17 cellular contexts compared by ENCODE assay signal in genomic region chr1:920008-920407, GRCh38. TPM values are rescaled to one million over a fixed set of nuclear protein-coding genes. Genes with fewer than 3 reads are reported as not detected.
DNase-seq lines count a peak whose midpoint lies in the region; ATAC-seq, FAIRE-seq and TF ChIP-seq lines count a peak whose summit lies in the region.
"Had no signal": no experiment of that assay in that cellular context is flagged by ENCODE, and none has a peak within 500 bp of the region (broad histone marks: within the 10 kb centered on the region; RNA-seq: fewer than 3 reads in every experiment).

No MANE protein-coding gene starts in this region.

- no peaks in the 10 kb centered on the region for H3K36me3 ChIP-seq in K562 (ENCODE audit: control insufficient read depth, insufficient read depth, low read length)
- H3K36me3 ChIP-seq: cardiac muscle cell had no signal

- no peak overlapping the region for H3K27ac ChIP-seq in K562 (ENCODE audit: extremely low read depth, low read depth, low read length)
- H3K27ac ChIP-seq: cardiac muscle cell had no signal

- no peak for TF ChIP-seq CTCF in K562 (IDR thresholded peaks at IDR 0.05 in 2 of 3, conservative IDR thresholded peaks at IDR 0.05 in 1 of 3; ENCODE audit: insufficient read depth in 2 of 3, low read depth in 1 of 3, low read length in 3 of 3)

- H3K79me2 ChIP-seq in K562 (ENCODE audit: control insufficient read depth, insufficient read depth, low read length): no peaks in the 10 kb centered on the region

- DNase-seq in DMS53 (lab: John Stamatoyannopoulos, UW): peak; percentile 65
- no peak for DNase-seq in DMS53 treated with DMSO at 0.1 percent for 48 hours (lab: John Stamatoyannopoulos, UW; ENCODE audit: unreplicated experiment)
- peak; percentile 12 for DNase-seq in HK-2 (ENCODE audit: unreplicated experiment)
- no peak for DNase-seq in K562 (ENCODE audit: extremely low read depth in 1 of 4, low spot score in 3 of 4)
- no peak for DNase-seq in activated gamma-delta T cell treated with Interleukin-2 at 50 U/mL for 16 hours
- no peak for DNase-seq in HT-29 (ENCODE audit: low spot score)
- DNase-seq: 8988T; activated CD4-positive, alpha-beta T cell treated with anti-CD3 and anti-CD28 coated beads for 1 hour; activated CD8-positive, alpha-beta memory T cell treated with anti-CD3 and anti-CD28 coated beads, Interleukin-2, amount 10 ng/mL, durations not matched to agents 7 days and 5 days; DMS153; NCI-H1048; NCI-H2171 treated with DMSO at 0.1 percent for 48 hours had no signal

- no peak overlapping the region for H2AFZ ChIP-seq in K562 (ENCODE audit: low read depth, low read length)
- H2AFZ ChIP-seq: GM23338 had no signal

- H4K20me1 ChIP-seq in K562 (replicated peaks; ENCODE audit: control insufficient read depth, insufficient read depth, low read length): peaks cover 49% of the 10 kb centered on the region

- H3K9me1 ChIP-seq in K562 (ENCODE audit: control insufficient read depth, insufficient read depth, low read length): no peaks in the 10 kb centered on the region

- H3K4me2 ChIP-seq in K562 (ENCODE audit: insufficient read depth, low read length): no peak overlapping the region

- in situ Hi-C loops in K562 (cut with MboI): no loop called here

- ATAC-seq in K562: no peak
- ATAC-seq: activated CD8-positive, alpha-beta memory T cell treated with anti-CD3 and anti-CD28 coated beads, Interleukin-2, amount 10 ng/mL, durations not matched to agents 7 days and 5 days; sciatic nerve had no signal

- H3K4me3 ChIP-seq in K562: no peak overlapping the region
- H3K4me3 ChIP-seq: cardiac muscle cell had no signal

- WGBS in K562 (ENCODE audit: insufficient coverage, low coverage, missing lambda C conversion rate): 12% methylated on average over 23 of the region's 23 CpGs

- no peak for TF ChIP-seq RAD21 in K562 (CRISPR knock-in tag; conservative IDR thresholded peaks at IDR 0.05 in 1 of 2, IDR thresholded peaks at IDR 0.05 in 1 of 2)

- no TSS peak for BruUV-seq in K562 (replicated peaks; lab: Mats Ljungman, UMichigan)

- H3K9ac ChIP-seq in K562 (ENCODE audit: insufficient read depth in 1 of 2, low read depth in 2 of 2, low read length in 2 of 2): peak overlapping the region in 1 of 2 experiments; percentile 15; a peak in 1 of 4 replicates

- peaks cover 36 to 79% of the 10 kb centered on the region in 2 experiments for H3K27me3 ChIP-seq in K562 (ENCODE audit: control insufficient read depth in 2 of 2, insufficient read depth in 2 of 2, low read length in 2 of 2)

- CTCF ChIA-PET in K562 (lab: Yijun Ruan, JAX; ENCODE audit: low intra/inter-chr PET ratio): interaction anchor here (0.6 kb wide), 1 partner anchor 15 kb away, joined by 6 read pairs; no protein-coding TSS in a partner anchor

- POLR2A ChIA-PET in K562 (lab: Yijun Ruan, JAX): interaction anchor here (0.6 to 2.7 kb wide), 6 partner anchors 10 to 230 kb away, joined by 3 to 11 read pairs (median 5); no protein-coding TSS in a partner anchor

- TF ChIP-seq POLR2A in K562 (conservative IDR thresholded peaks at IDR 0.05): no peak

- TF ChIP-seq EP300 in K562 (IDR thresholded peaks at IDR 0.05; ENCODE audit: low read length): no peak

- intact Hi-C loops in K562 (cut with micrococcal nuclease): loop anchor here (5.0 kb wide), 1 partner anchor 142 kb away; no protein-coding TSS in a partner anchor

- no peak for FAIRE-seq in K562 (lab: Jason Lieb, UNC)

- H3K4me1 ChIP-seq in K562 (replicated peaks in 1 of 2; ENCODE audit: control insufficient read depth in 2 of 2, insufficient read depth in 2 of 2, low read length in 2 of 2): peaks cover 21 to 94% of the 10 kb centered on the region in 2 experiments

- H3K9me3 ChIP-seq in K562 (replicated peaks; ENCODE audit: control insufficient read depth, insufficient read depth, low read depth, low read length): no peaks in the 10 kb centered on the region

RNA-seq across cellular contexts. Expression of gene SAMD11, which starts 3.7 kb away (rescaled TPM):
- 0.42 and 1.3 TPM in 2 replicates for total RNA-seq in K562 (2011; cell fraction: chromatin; rRNA removed; ENCODE audit: low replicate concordance)
- 1.2 and 1.8 TPM in 2 replicates for total RNA-seq in K562 (2011; cell fraction: nucleolus; rRNA removed)
- total RNA-seq in K562 (2011; cell fraction: nucleoplasm; rRNA removed): 0.31 and 0.44 TPM in 2 replicates
- total RNA-seq in K562 (2014; rRNA removed): 0.41 and 0.82 TPM in 2 replicates
- total RNA-seq in K562 (2014; rRNA removed; fragmentation: Illumina TruSeq; extraction: Trizol): 0.07 TPM in 1 of 2 replicates, not detected in the other
- 0.11 and 0.26 TPM in 2 replicates for total RNA-seq in K562 (2015; rRNA removed; fragmentation: Illumina TruSeq; extraction: Trizol)
- total RNA-seq in K562 (2021): 0.38 and 0.49 TPM in 2 replicates
- polyA plus RNA-seq in K562 (2011; rRNA removed): 0.24 and 0.31 TPM in 2 replicates
- polyA plus RNA-seq in K562 (2011; cell fraction: cytosol; rRNA removed): 0.37 and 0.73 TPM in 2 replicates
- 1.6 and 3.1 TPM in 2 replicates for polyA plus RNA-seq in K562 (2011; cell fraction: nucleus; rRNA removed)
- 0.36 and 0.64 TPM in 2 replicates for polyA plus RNA-seq in K562 (2012)
- polyA plus RNA-seq in K562 (2014; fragmentation: Illumina TruSeq; extraction: Trizol): not detected in 2 replicates
- under 1 TPM in 1 of 2 experiments, not detected in 1; 0.08 TPM for polyA plus RNA-seq in K562 (2014; fragmentation: Nextera tagmentation; extraction: Ambion mirVana)
- polyA plus RNA-seq in K562 (2014; rRNA removed): 0.07 and 0.32 TPM in 2 replicates
- not detected in 2 replicates for polyA minus RNA-seq in K562 (2011; rRNA and poly(A)+ RNA removed)
- polyA minus RNA-seq in K562 (2011; cell fraction: cytosol; rRNA and poly(A)+ RNA removed): 1.3 and 3.5 TPM in 2 replicates
- polyA minus RNA-seq in K562 (2011; cell fraction: nucleus; rRNA and poly(A)+ RNA removed): 0.94 and 1.6 TPM in 2 replicates
- 0.10 TPM in 1 of 2 replicates, not detected in the other for total RNA-seq in HT-29 (2014; rRNA removed; shearing (Covaris generic))
- total RNA-seq: activated T-helper 2 cell treated with anti-CD3 and anti-CD28 coated beads, Interferon-gamma antibody, Interleukin-2, Interleukin-4, amounts not matched to agents 10 μg/mL and 5 μg/mL and 100 μg/mL, durations not matched to agents 14 hours and 24 hours and 36 hours had no signal
- polyA plus RNA-seq: CD14-positive monocyte had no signal

RNA-seq across cellular contexts. Expression of gene NOC2L, which starts 39.0 kb away (rescaled TPM):
- 185 and 348 TPM in 2 replicates for total RNA-seq in K562 (2011; cell fraction: chromatin; rRNA removed; ENCODE audit: low replicate concordance)
- 202 and 208 TPM in 2 replicates for total RNA-seq in K562 (2011; cell fraction: nucleolus; rRNA removed)
- total RNA-seq in K562 (2011; cell fraction: nucleoplasm; rRNA removed): 191 and 196 TPM in 2 replicates
- total RNA-seq in K562 (2014; rRNA removed): 363 and 418 TPM in 2 replicates
- 111 and 128 TPM in 2 replicates for total RNA-seq in K562 (2014; rRNA removed; fragmentation: Illumina TruSeq; extraction: Trizol)
- 214 and 216 TPM in 2 replicates for total RNA-seq in K562 (2015; rRNA removed; fragmentation: Illumina TruSeq; extraction: Trizol)
- 407 and 410 TPM in 2 replicates for total RNA-seq in K562 (2021)
- polyA plus RNA-seq in K562 (2011; rRNA removed): 86.6 and 118 TPM in 2 replicates
- polyA plus RNA-seq in K562 (2011; cell fraction: cytosol; rRNA removed): 166 and 242 TPM in 2 replicates
- polyA plus RNA-seq in K562 (2011; cell fraction: nucleus; rRNA removed): 153 and 201 TPM in 2 replicates
- 162 and 252 TPM in 2 replicates for polyA plus RNA-seq in K562 (2012)
- 200 and 279 TPM in 2 replicates for polyA plus RNA-seq in K562 (2014; fragmentation: Illumina TruSeq; extraction: Trizol)
- polyA plus RNA-seq in K562 (2014; fragmentation: Nextera tagmentation; extraction: Ambion mirVana): 1 to 10 TPM; 4.0 to 9.7 TPM
- 260 and 299 TPM in 2 replicates for polyA plus RNA-seq in K562 (2014; rRNA removed)
- polyA minus RNA-seq in K562 (2011; rRNA and poly(A)+ RNA removed): 113 and 170 TPM in 2 replicates
- polyA minus RNA-seq in K562 (2011; cell fraction: cytosol; rRNA and poly(A)+ RNA removed): 169 and 187 TPM in 2 replicates
- 36.1 and 52.3 TPM in 2 replicates for polyA minus RNA-seq in K562 (2011; cell fraction: nucleus; rRNA and poly(A)+ RNA removed)
- 223 and 226 TPM in 2 replicates for total RNA-seq in HT-29 (2014; rRNA removed; shearing (Covaris generic))

RNA-seq across cellular contexts. Expression of gene KLHL17, which starts 40.4 kb away (rescaled TPM):
- 105 and 413 TPM in 2 replicates for total RNA-seq in K562 (2011; cell fraction: chromatin; rRNA removed; ENCODE audit: low replicate concordance)
- total RNA-seq in K562 (2011; cell fraction: nucleolus; rRNA removed): 347 and 361 TPM in 2 replicates
- 167 and 188 TPM in 2 replicates for total RNA-seq in K562 (2011; cell fraction: nucleoplasm; rRNA removed)
- total RNA-seq in K562 (2014; rRNA removed) (30.7 and 30.8 TPM in 2 replicates), K562 (2014; rRNA removed; fragmentation: Illumina TruSeq; extraction: Trizol) (1.5 and 2.9 TPM in 2 replicates), K562 (2015; rRNA removed; fragmentation: Illumina TruSeq; extraction: Trizol) (13.0 and 16.3 TPM in 2 replicates), K562 (2021) (58.1 and 71.4 TPM in 2 replicates)
- polyA plus RNA-seq in K562 (2011; rRNA removed) (18.6 and 49.7 TPM in 2 replicates), K562 (2014; fragmentation: Illumina TruSeq; extraction: Trizol) (7.2 and 22.1 TPM in 2 replicates), K562 (2014; fragmentation: Nextera tagmentation; extraction: Ambion mirVana) (under 1 TPM; 0.14 to 0.55 TPM), K562 (2014; rRNA removed) (67.3 and 84.8 TPM in 2 replicates)
- 22.8 and 35.9 TPM in 2 replicates for polyA plus RNA-seq in K562 (2011; cell fraction: cytosol; rRNA removed)
- 819 and 946 TPM in 2 replicates for polyA plus RNA-seq in K562 (2011; cell fraction: nucleus; rRNA removed)
- 31.2 and 45.6 TPM in 2 replicates for polyA plus RNA-seq in K562 (2012)
- 3.4 and 5.1 TPM in 2 replicates for polyA minus RNA-seq in K562 (2011; rRNA and poly(A)+ RNA removed)
- 8.9 and 14.1 TPM in 2 replicates for polyA minus RNA-seq in K562 (2011; cell fraction: cytosol; rRNA and poly(A)+ RNA removed)
- 72.0 and 97.5 TPM in 2 replicates for polyA minus RNA-seq in K562 (2011; cell fraction: nucleus; rRNA and poly(A)+ RNA removed)
- 33.4 and 44.4 TPM in 2 replicates for total RNA-seq in HT-29 (2014; rRNA removed; shearing (Covaris generic))

RNA-seq across cellular contexts. Expression of gene PLEKHN1, which starts 46.3 kb away (rescaled TPM):
- total RNA-seq in K562 (2011; cell fraction: chromatin; rRNA removed; ENCODE audit: low replicate concordance): 0.99 and 3.5 TPM in 2 replicates
- 1.2 and 2.6 TPM in 2 replicates for total RNA-seq in K562 (2011; cell fraction: nucleolus; rRNA removed)
- total RNA-seq in K562 (2011; cell fraction: nucleoplasm; rRNA removed): 0.88 and 1.6 TPM in 2 replicates
- total RNA-seq in K562 (2014; rRNA removed): 0.09 and 0.69 TPM in 2 replicates
- 0.07 TPM in 1 of 2 replicates, not detected in the other for total RNA-seq in K562 (2014; rRNA removed; fragmentation: Illumina TruSeq; extraction: Trizol)
- total RNA-seq in K562 (2015; rRNA removed; fragmentation: Illumina TruSeq; extraction: Trizol): 0.11 and 0.18 TPM in 2 replicates
- total RNA-seq in K562 (2021): 1.2 and 1.5 TPM in 2 replicates
- 0.13 and 0.34 TPM in 2 replicates for polyA plus RNA-seq in K562 (2011; rRNA removed)
- polyA plus RNA-seq in K562 (2011; cell fraction: cytosol; rRNA removed): 0.12 and 0.37 TPM in 2 replicates
- 2.6 and 3.6 TPM in 2 replicates for polyA plus RNA-seq in K562 (2011; cell fraction: nucleus; rRNA removed)
- polyA plus RNA-seq in K562 (2012): 0.47 and 1.4 TPM in 2 replicates
- polyA plus RNA-seq in K562 (2014; fragmentation: Illumina TruSeq; extraction: Trizol): 0.13 and 0.69 TPM in 2 replicates
- polyA plus RNA-seq in K562 (2014; fragmentation: Nextera tagmentation; extraction: Ambion mirVana): not detected
- polyA plus RNA-seq in K562 (2014; rRNA removed): 0.52 and 0.80 TPM in 2 replicates
- not detected in 2 replicates for polyA minus RNA-seq in K562 (2011; rRNA and poly(A)+ RNA removed)
- polyA minus RNA-seq in K562 (2011; cell fraction: cytosol; rRNA and poly(A)+ RNA removed): 0.55 TPM in 1 of 2 replicates, not detected in the other
- polyA minus RNA-seq in K562 (2011; cell fraction: nucleus; rRNA and poly(A)+ RNA removed): 1.3 and 1.8 TPM in 2 replicates
- 2.4 and 9.3 TPM in 2 replicates for total RNA-seq in HT-29 (2014; rRNA removed; shearing (Covaris generic))

Comparison
In these comparisons a context has a peak if more than half of its experiments do, and no peak if none do; other contexts are left out.
1. DNase-seq: peak in DMS53 (single experiment) and HK-2 (single experiment); none in DMS53 treated with DMSO at 0.1 percent for 48 hours (single experiment), K562 (0 of 4), activated gamma-delta T cell treated with Interleukin-2 at 50 U/mL for 16 hours (single experiment) and HT-29 (single experiment).